2 cellular contexts compared by ENCODE assay signal in the genomic region with DNA sequence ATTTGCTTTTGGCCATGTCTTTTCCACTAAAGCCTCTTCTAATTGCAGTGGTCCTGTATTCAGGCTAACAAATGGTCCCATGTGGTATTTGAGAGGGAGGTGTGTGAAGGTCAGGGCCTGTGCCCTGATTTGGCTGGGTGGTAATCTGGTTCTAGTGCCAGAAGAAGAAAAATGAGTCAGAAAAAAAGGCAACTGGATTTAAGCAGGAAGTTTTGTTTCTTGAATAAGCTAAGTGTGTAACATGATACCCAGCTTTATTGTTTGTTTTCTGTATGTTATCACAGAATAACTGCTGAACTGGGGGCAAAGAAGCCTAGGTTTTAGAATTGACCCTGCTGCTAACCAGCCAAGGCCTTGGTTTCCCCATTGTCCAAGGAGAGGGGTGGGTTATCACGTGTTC.
TF ChIP-seq lines count a peak whose summit lies in the region.

No MANE protein-coding gene starts in this region.

TF ChIP-seq in SK-N-SH treated with all-trans-retinoic acid at 6 μM for 48 hours, 23 proteins besides CTCF, POLR2A, EP300 and RAD21:
- TF ChIP-seq, protein P1, sequence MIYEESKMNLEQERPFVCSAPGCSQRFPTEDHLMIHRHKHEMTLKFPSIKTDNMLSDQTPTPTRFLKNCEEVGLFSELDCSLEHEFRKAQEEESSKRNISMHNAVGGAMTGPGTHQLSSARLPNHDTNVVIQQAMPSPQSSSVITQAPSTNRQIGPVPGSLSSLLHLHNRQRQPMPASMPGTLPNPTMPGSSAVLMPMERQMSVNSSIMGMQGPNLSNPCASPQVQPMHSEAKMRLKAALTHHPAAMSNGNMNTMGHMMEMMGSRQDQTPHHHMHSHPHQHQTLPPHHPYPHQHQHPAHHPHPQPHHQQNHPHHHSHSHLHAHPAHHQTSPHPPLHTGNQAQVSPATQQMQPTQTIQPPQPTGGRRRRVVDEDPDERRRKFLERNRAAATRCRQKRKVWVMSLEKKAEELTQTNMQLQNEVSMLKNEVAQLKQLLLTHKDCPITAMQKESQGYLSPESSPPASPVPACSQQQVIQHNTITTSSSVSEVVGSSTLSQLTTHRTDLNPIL (CRISPR knock-in tag; IDR thresholded peaks at IDR 0.05; ENCODE audit: low read depth): no peak
- TF ChIP-seq, protein P2, sequence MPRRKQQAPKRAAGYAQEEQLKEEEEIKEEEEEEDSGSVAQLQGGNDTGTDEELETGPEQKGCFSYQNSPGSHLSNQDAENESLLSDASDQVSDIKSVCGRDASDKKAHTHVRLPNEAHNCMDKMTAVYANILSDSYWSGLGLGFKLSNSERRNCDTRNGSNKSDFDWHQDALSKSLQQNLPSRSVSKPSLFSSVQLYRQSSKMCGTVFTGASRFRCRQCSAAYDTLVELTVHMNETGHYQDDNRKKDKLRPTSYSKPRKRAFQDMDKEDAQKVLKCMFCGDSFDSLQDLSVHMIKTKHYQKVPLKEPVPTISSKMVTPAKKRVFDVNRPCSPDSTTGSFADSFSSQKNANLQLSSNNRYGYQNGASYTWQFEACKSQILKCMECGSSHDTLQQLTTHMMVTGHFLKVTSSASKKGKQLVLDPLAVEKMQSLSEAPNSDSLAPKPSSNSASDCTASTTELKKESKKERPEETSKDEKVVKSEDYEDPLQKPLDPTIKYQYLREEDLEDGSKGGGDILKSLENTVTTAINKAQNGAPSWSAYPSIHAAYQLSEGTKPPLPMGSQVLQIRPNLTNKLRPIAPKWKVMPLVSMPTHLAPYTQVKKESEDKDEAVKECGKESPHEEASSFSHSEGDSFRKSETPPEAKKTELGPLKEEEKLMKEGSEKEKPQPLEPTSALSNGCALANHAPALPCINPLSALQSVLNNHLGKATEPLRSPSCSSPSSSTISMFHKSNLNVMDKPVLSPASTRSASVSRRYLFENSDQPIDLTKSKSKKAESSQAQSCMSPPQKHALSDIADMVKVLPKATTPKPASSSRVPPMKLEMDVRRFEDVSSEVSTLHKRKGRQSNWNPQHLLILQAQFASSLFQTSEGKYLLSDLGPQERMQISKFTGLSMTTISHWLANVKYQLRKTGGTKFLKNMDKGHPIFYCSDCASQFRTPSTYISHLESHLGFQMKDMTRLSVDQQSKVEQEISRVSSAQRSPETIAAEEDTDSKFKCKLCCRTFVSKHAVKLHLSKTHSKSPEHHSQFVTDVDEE (CRISPR knock-in tag; IDR thresholded peaks at IDR 0.05): no peak
- TF ChIP-seq RARB (CRISPR knock-in tag; IDR thresholded peaks at IDR 0.05) (no peak), ISL1 (CRISPR knock-in tag; IDR thresholded peaks at IDR 0.05) (no peak), SNAI2 (CRISPR knock-in tag; IDR thresholded peaks at IDR 0.05) (no peak), ZC3H10 (CRISPR knock-in tag; IDR thresholded peaks at IDR 0.05) (no peak)

TF ChIP-seq in SK-N-SH, 30 proteins besides CTCF, POLR2A, EP300 and RAD21 (continued from another document):
- TF ChIP-seq FOSL2 (IDR thresholded peaks at IDR 0.05; ENCODE audit: borderline replicate concordance, low read depth): no peak
- TF ChIP-seq, protein P3, sequence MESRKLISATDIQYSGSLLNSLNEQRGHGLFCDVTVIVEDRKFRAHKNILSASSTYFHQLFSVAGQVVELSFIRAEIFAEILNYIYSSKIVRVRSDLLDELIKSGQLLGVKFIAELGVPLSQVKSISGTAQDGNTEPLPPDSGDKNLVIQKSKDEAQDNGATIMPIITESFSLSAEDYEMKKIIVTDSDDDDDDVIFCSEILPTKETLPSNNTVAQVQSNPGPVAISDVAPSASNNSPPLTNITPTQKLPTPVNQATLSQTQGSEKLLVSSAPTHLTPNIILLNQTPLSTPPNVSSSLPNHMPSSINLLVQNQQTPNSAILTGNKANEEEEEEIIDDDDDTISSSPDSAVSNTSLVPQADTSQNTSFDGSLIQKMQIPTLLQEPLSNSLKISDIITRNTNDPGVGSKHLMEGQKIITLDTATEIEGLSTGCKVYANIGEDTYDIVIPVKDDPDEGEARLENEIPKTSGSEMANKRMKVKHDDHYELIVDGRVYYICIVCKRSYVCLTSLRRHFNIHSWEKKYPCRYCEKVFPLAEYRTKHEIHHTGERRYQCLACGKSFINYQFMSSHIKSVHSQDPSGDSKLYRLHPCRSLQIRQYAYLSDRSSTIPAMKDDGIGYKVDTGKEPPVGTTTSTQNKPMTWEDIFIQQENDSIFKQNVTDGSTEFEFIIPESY (IDR thresholded peaks at IDR 0.05; ENCODE audit: borderline replicate concordance, low read depth): no peak
- TF ChIP-seq FOXJ3 (CRISPR knock-in tag; IDR thresholded peaks at IDR 0.05): no peak
- TF ChIP-seq, protein P4, sequence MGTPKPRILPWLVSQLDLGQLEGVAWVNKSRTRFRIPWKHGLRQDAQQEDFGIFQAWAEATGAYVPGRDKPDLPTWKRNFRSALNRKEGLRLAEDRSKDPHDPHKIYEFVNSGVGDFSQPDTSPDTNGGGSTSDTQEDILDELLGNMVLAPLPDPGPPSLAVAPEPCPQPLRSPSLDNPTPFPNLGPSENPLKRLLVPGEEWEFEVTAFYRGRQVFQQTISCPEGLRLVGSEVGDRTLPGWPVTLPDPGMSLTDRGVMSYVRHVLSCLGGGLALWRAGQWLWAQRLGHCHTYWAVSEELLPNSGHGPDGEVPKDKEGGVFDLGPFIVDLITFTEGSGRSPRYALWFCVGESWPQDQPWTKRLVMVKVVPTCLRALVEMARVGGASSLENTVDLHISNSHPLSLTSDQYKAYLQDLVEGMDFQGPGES (IDR thresholded peaks at IDR 0.05; ENCODE audit: low read depth, low read length): no peak
- TF ChIP-seq NRF1 (IDR thresholded peaks at IDR 0.05; ENCODE audit: low read depth, low read length): no peak
